In genomic region chr22:46087816-46088277, GRCh38 we compare ENCODE assay signal across 9 cellular contexts.
DNase-seq lines count a peak whose midpoint lies in the region; ATAC-seq lines count a peak whose summit lies in the region.
"Had no signal": no experiment of that assay in that cellular context is flagged by ENCODE, and none has a peak within 500 bp of the region (broad histone marks: within the 10 kb centered on the region; RNA-seq: fewer than 3 reads in every experiment).

No MANE protein-coding gene starts in this region.

- H3K27me3 ChIP-seq in trophoblast cell (ENCODE audit: insufficient read depth, low read length) = no peaks in the 10 kb centered on the region

- no peak overlapping the region for H4K91ac ChIP-seq in trophoblast cell (ENCODE audit: low read depth, low read length)

- WGBS in trophoblast cell (ENCODE audit: extremely low coverage, insufficient coverage, insufficient read length) = no CpG with 5 or more reads among the region's 22 CpGs

- H4K8ac ChIP-seq in trophoblast cell (ENCODE audit: low read depth, low read length) = no peak overlapping the region

- H3K79me2 ChIP-seq in trophoblast cell (ENCODE audit: control insufficient read depth, insufficient read depth, low read length, poor library complexity) = no peaks in the 10 kb centered on the region

- H3K14ac ChIP-seq in trophoblast cell (ENCODE audit: low read length) = no peak overlapping the region

- H3K9ac ChIP-seq in trophoblast cell (ENCODE audit: low read length) = no peak overlapping the region

- no peaks in the 10 kb centered on the region for H3K79me1 ChIP-seq in trophoblast cell (ENCODE audit: low read length)

- H2AK5ac ChIP-seq in trophoblast cell (ENCODE audit: low read length) = no peak overlapping the region

- no peak overlapping the region for H2BK120ac ChIP-seq in trophoblast cell (ENCODE audit: insufficient read depth, low read length, poor library complexity)

- H3K9me3 ChIP-seq in trophoblast cell (ENCODE audit: insufficient read depth, low read depth, low read length) = peaks cover 12% of the 10 kb centered on the region
- H3K9me3 ChIP-seq: HAP-1 had no signal

- H3K4me2 ChIP-seq in trophoblast cell (ENCODE audit: low read length) = no peak overlapping the region

- H3K36me3 ChIP-seq in trophoblast cell (ENCODE audit: control insufficient read depth in 1 of 2, insufficient read depth in 2 of 2, low read length in 2 of 2) = no peaks in the 10 kb centered on the region

- no peak overlapping the region for H2BK5ac ChIP-seq in trophoblast cell (ENCODE audit: low read depth, low read length, poor library complexity)

- H3K4ac ChIP-seq in trophoblast cell (ENCODE audit: low read depth, low read length) = no peak overlapping the region

- no peak overlapping the region for H3K27ac ChIP-seq in trophoblast cell (ENCODE audit: low read depth, low read length)

- no peak overlapping the region for H2BK12ac ChIP-seq in trophoblast cell (ENCODE audit: low read length)

- peak overlapping the region; percentile 8 for H2AFZ ChIP-seq in trophoblast cell (ENCODE audit: insufficient read depth, low read length, poor library complexity)

- DNase-seq in Daoy (ENCODE audit: low read depth) = peak; percentile 90
- peak; percentile 26 for DNase-seq in SK-MEL-5 (ENCODE audit: low read depth, low spot score)
- DNase-seq in fibroblast of the conjunctiva (ENCODE audit: low read depth) = peak; percentile 89
- DNase-seq in trophoblast cell = no peak
- DNase-seq in T-helper 2 cell = no peak
- no peak for DNase-seq in SW 1271 (lab: John Stamatoyannopoulos, UW)

- no peak overlapping the region for H3K18ac ChIP-seq in trophoblast cell (ENCODE audit: low read length)

- peaks cover 3 to 6% of the 10 kb centered on the region in 2 experiments for H3K4me1 ChIP-seq in trophoblast cell (ENCODE audit: control insufficient read depth in 1 of 2, insufficient read depth in 2 of 2, low read length in 2 of 2)
- H3K4me1 ChIP-seq: HAP-1 had no signal

- no peak for ATAC-seq in HG03571 (IDR thresholded peaks at IDR 0.05; ENCODE audit: unreplicated experiment)
- no peak for ATAC-seq in GM21360 (IDR thresholded peaks at IDR 0.05; ENCODE audit: unreplicated experiment)

- H3K4me3 ChIP-seq in trophoblast cell (ENCODE audit: low read depth, low read length) = no peak overlapping the region
- H3K4me3 ChIP-seq: HAP-1 had no signal

- in situ Hi-C loops in SK-MEL-5 (cut with HindIII; ENCODE audit: low pct_unique_long_range_greater_than_20kb, low sequenced_read_pairs) = no loop called here

- no peak overlapping the region for H3K23ac ChIP-seq in trophoblast cell (ENCODE audit: low read length)

- no peak overlapping the region for H4K12ac ChIP-seq in trophoblast cell (ENCODE audit: low read depth, low read length)

Comparison
In these comparisons a context has a peak if more than half of its experiments do, and no peak if none do; other contexts are left out.
1. DNase-seq: peak in Daoy (single experiment), SK-MEL-5 (single experiment) and fibroblast of the conjunctiva (single experiment); none in trophoblast cell (0 of 2), T-helper 2 cell (0 of 5) and SW 1271 (0 of 2).